Comparison of ENCODE assay signal across 8 cellular contexts in the genomic region with DNA sequence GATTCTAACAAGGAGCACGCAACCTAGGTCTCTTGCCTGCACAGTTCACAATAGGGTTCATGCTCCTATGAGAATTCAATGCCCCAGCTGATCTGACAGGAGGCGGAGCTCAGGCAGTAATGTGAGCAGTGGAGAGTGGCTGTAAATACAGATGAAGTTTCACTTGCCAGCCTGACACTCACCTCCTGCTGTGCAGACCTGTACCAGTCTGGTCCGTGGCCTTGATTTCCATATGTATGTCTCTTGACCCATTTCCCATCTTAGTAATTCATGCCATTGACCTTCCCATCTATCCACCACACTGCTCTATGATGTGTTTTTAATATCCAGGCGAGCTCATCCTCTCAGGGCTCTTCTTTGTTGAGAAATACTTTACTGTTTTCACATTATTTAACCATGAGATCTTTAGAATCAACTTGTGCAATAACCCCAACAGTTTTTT.
DNase-seq lines count a peak whose midpoint lies in the region; ATAC-seq and TF ChIP-seq lines count a peak whose summit lies in the region.

No MANE protein-coding gene starts in this region.

- no peaks in the 10 kb centered on the region for H3K4me1 ChIP-seq in RWPE2 (ENCODE audit: insufficient read depth, poor library complexity, severe bottlenecking)
- peaks cover 8% of the 10 kb centered on the region; the same call in 1 of the 2 replicates for H3K4me1 ChIP-seq in SJCRH30

- TF ChIP-seq CTCF in GM06990 (IDR thresholded peaks at IDR 0.05; ENCODE audit: insufficient read depth, low read length, poor library complexity, severe bottlenecking) (no peak), RWPE2 (IDR thresholded peaks at IDR 0.05; ENCODE audit: poor library complexity, severe bottlenecking) (no peak), mesothelial cell of epicardium (IDR thresholded peaks at IDR 0.05; ENCODE audit: unreplicated experiment) (no peak)

- no peaks in the 10 kb centered on the region; the same call in 1 of the 2 replicates for H3K36me3 ChIP-seq in GM06990 (ENCODE audit: control insufficient read depth, insufficient read depth, low read length)
- no peaks in the 10 kb centered on the region for H3K36me3 ChIP-seq in RWPE2 (ENCODE audit: low read depth)
- H3K36me3 ChIP-seq in SJCRH30: no peaks in the 10 kb centered on the region

- peaks cover 37% of the 10 kb centered on the region for H3K4me1 Mint-ChIP-seq in mesothelial cell of epicardium

- no peaks in the 10 kb centered on the region for H3K27me3 Mint-ChIP-seq in mesothelial cell of epicardium (ENCODE audit: low read depth)

- peaks cover 2% of the 10 kb centered on the region for H3K36me3 Mint-ChIP-seq in mesothelial cell of epicardium

- ATAC-seq in GM19468 (IDR thresholded peaks at IDR 0.05; ENCODE audit: extremely low read depth, unreplicated experiment) (peak; percentile 66), HG03439 (IDR thresholded peaks at IDR 0.05; ENCODE audit: unreplicated experiment) (peak; percentile 82), RWPE2 (ENCODE audit: low read depth) (peak; percentile 66; the same call in 2 of the 3 replicates)

- H3K4me3 ChIP-seq in GM06990 (replicated peaks; ENCODE audit: low read depth, low read length): no peak overlapping the region
- H3K4me3 ChIP-seq in RWPE2 (ENCODE audit: severe bottlenecking): no peak overlapping the region
- H3K4me3 ChIP-seq in SJCRH30: no peak overlapping the region

- H3K4me3 Mint-ChIP-seq in mesothelial cell of epicardium: no peak overlapping the region

- H3K27ac Mint-ChIP-seq in mesothelial cell of epicardium: peak overlapping the region; percentile 37

- no peaks in the 10 kb centered on the region for H3K9me3 Mint-ChIP-seq in mesothelial cell of epicardium

- H3K9me3 ChIP-seq in RWPE2 (ENCODE audit: severe bottlenecking): no peaks in the 10 kb centered on the region
- H3K9me3 ChIP-seq in SJCRH30 (replicated peaks): no peaks in the 10 kb centered on the region

- DNase-seq in GM06990 (ENCODE audit: extremely low read depth, insufficient read length) (peak; percentile 39), RWPE2 (ENCODE audit: low spot score) (no peak), mesothelial cell of epicardium (ENCODE audit: low spot score in 2 of 2, unreplicated experiment in 2 of 2) (no peak), inferior parietal cortex (ENCODE audit: extremely low spot score) (no peak), cerebellum (ENCODE audit: low spot score) (no peak), SJCRH30 (no peak)

- no peaks in the 10 kb centered on the region for H3K27me3 ChIP-seq in GM06990 (replicated peaks; ENCODE audit: control insufficient read depth, insufficient read depth, low read length)
- no peaks in the 10 kb centered on the region for H3K27me3 ChIP-seq in RWPE2 (ENCODE audit: insufficient read depth, poor library complexity, severe bottlenecking)
- no peaks in the 10 kb centered on the region for H3K27me3 ChIP-seq in SJCRH30

- H3K27ac ChIP-seq in RWPE2 (ENCODE audit: poor library complexity, severe bottlenecking) (no peak overlapping the region), SJCRH30 (no peak overlapping the region)
